In genomic region chr16:71896688-71897368, GRCh38 we compare ENCODE assay signal across 8 cellular contexts.
DNase-seq lines count a peak whose midpoint lies in the region; ATAC-seq and TF ChIP-seq lines count a peak whose summit lies in the region.

No MANE protein-coding gene starts in this region.

- ATAC-seq in RWPE2 (ENCODE audit: low read depth), result no peak

- no peaks in the 10 kb centered on the region for H3K9me3 ChIP-seq in RWPE2 (ENCODE audit: severe bottlenecking)

- H3K27ac ChIP-seq in RWPE2 (ENCODE audit: poor library complexity, severe bottlenecking), result no peak overlapping the region

- H3K4me3 ChIP-seq in GM12864 (ENCODE audit: low read depth, low read length) (peak overlapping the region; percentile 93), RWPE2 (ENCODE audit: severe bottlenecking) (peak overlapping the region; percentile 93), fibroblast of mammary gland (ENCODE audit: control insufficient read depth, low read depth, low read length) (peak overlapping the region; percentile 74), retinal pigment epithelial cell (ENCODE audit: low read length) (peak overlapping the region; percentile 94)

- TF ChIP-seq CTCF in GM12864 (IDR thresholded peaks at IDR 0.05; ENCODE audit: low read depth, low read length, missing control alignments) (no peak), RWPE2 (IDR thresholded peaks at IDR 0.05; ENCODE audit: poor library complexity, severe bottlenecking) (no peak), fibroblast of mammary gland (conservative IDR thresholded peaks at IDR 0.05; ENCODE audit: control insufficient read depth, insufficient read depth, low read depth, low read length) (no peak), retinal pigment epithelial cell (conservative IDR thresholded peaks at IDR 0.05; ENCODE audit: low read depth, low read length) (no peak)

- H3K36me3 ChIP-seq in RWPE2 (ENCODE audit: low read depth), result peaks cover 33% of the 10 kb centered on the region

- H3K27me3 ChIP-seq in RWPE2 (ENCODE audit: insufficient read depth, poor library complexity, severe bottlenecking), result no peaks in the 10 kb centered on the region

- DNase-seq in GM12864 (ENCODE audit: low read depth) (no peak), RWPE2 (ENCODE audit: low spot score) (no peak), fibroblast of mammary gland (ENCODE audit: low read depth) (no peak), retinal pigment epithelial cell (ENCODE audit: low read depth) (no peak), NCI-H187 (lab: John Stamatoyannopoulos, UW) (no peak), HPDE6-E6E7 (ENCODE audit: extremely low spot score) (no peak), NCI-H2029 (lab: John Stamatoyannopoulos, UW) (no peak)
- DNase-seq in stimulated activated naive CD4-positive, alpha-beta T cell treated with Interleukin-2 at 50 U/mL for 16 hours (lab: John Stamatoyannopoulos, UW), result no peak

- peaks cover 8% of the 10 kb centered on the region for H3K4me1 ChIP-seq in RWPE2 (ENCODE audit: insufficient read depth, poor library complexity, severe bottlenecking)
